Comparison of ENCODE assay signal across 22 cellular contexts in the genomic region with DNA sequence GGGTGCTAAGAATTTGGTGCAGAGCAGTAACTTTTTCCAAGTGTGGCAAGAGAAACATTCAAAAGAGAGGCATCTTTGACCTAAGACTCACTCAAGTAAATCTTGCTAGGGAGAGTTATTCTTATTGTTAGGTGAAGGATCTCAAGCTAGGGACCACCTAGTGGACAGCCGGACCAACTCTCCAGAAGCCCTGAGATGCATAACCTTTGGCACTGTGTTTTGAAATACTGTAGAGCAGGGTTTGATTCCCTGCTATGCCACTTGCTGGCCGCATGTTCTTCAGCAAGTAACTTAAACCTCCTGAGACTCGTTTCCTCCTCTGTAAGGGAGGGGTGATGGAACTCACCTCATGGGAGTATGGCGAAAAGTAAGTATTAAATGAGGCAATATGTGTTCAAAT.
DNase-seq lines count a peak whose midpoint lies in the region; ATAC-seq and TF ChIP-seq lines count a peak whose summit lies in the region.
"Had no signal": no experiment of that assay in that cellular context is flagged by ENCODE, and none has a peak within 500 bp of the region (broad histone marks: within the 10 kb centered on the region; RNA-seq: fewer than 3 reads in every experiment).

No MANE protein-coding gene starts in this region.

- no peak overlapping the region for H3K4ac ChIP-seq in H9 (ENCODE audit: low read depth, low read length)

- TF ChIP-seq POLR2A in suprapubic skin (IDR thresholded peaks at IDR 0.05): no peak

- no peak overlapping the region for H2AFZ ChIP-seq in H9 (ENCODE audit: low read length)

- no CpG with 5 or more reads among the region's 4 CpGs for WGBS in H9 (ENCODE audit: extremely low coverage, insufficient read length, low lambda C conversion rate)
- 84% methylated on average over 4 of the region's 4 CpGs for WGBS in suprapubic skin

- no peaks in the 10 kb centered on the region; the same call in 1 of the 2 replicates for H3K27me3 Mint-ChIP-seq in H9 (ENCODE audit: low read depth)
- peaks cover 21% of the 10 kb centered on the region for H3K27me3 Mint-ChIP-seq in progenitor cell of endocrine pancreas

- H4K5ac ChIP-seq in H9 (ENCODE audit: insufficient read length, low read depth, low read length): no peak overlapping the region

- H3K27ac ChIP-seq in H9 (ENCODE audit: insufficient read length, low read depth, low read length): no peak overlapping the region
- no peak overlapping the region for H3K27ac ChIP-seq in suprapubic skin
- no peak overlapping the region for H3K27ac ChIP-seq in lower lobe of right lung
- H3K27ac ChIP-seq: KMS-11, RWPE1 had no signal

- H3K4me3 Mint-ChIP-seq in H9 (no peak overlapping the region), progenitor cell of endocrine pancreas (ENCODE audit: low read depth) (no peak overlapping the region)
- H3K4me3 Mint-ChIP-seq: CD14-positive monocyte; T-helper 1 cell treated with Interleukin-12 subunit alpha and Interleukin-12 subunit beta and Interleukin-4 antibody, amounts not matched to agents 30 μg/mL and 1 μg/mL, for 36 hours had no signal

- peaks cover 4 to 5% of the 10 kb centered on the region in 2 experiments; a peak in 3 of 4 replicates for H3K4me1 Mint-ChIP-seq in H9
- H3K4me1 Mint-ChIP-seq in progenitor cell of endocrine pancreas (ENCODE audit: low read depth): peaks cover 17% of the 10 kb centered on the region
- H3K4me1 Mint-ChIP-seq: CD14-positive monocyte had no signal

- no peaks in the 10 kb centered on the region for H3K9me3 Mint-ChIP-seq in H9
- no peaks in the 10 kb centered on the region for H3K9me3 Mint-ChIP-seq in progenitor cell of endocrine pancreas (ENCODE audit: low read depth)
- H3K9me3 Mint-ChIP-seq: T-helper 1 cell treated with Interleukin-12 subunit alpha and Interleukin-12 subunit beta and Interleukin-4 antibody, amounts not matched to agents 30 μg/mL and 1 μg/mL, for 36 hours had no signal

- TF ChIP-seq CTCF in H9 (conservative IDR thresholded peaks at IDR 0.05): peak; percentile 35; the same call in 1 of the 3 replicates
- peak; percentile 0 for TF ChIP-seq CTCF in fibroblast of pulmonary artery (IDR thresholded peaks at IDR 0.05; ENCODE audit: low read length, missing control alignments)
- TF ChIP-seq CTCF in suprapubic skin (IDR thresholded peaks at IDR 0.05): no peak
- no peak for TF ChIP-seq CTCF in progenitor cell of endocrine pancreas (IDR thresholded peaks at IDR 0.05; ENCODE audit: unreplicated experiment)
- TF ChIP-seq CTCF in lower lobe of right lung (IDR thresholded peaks at IDR 0.05): no peak

- H3K79me1 ChIP-seq in H9 (ENCODE audit: insufficient read depth, low read depth, low read length, poor library complexity, severe bottlenecking): no peaks in the 10 kb centered on the region

- H3K4me2 ChIP-seq in H9 (ENCODE audit: insufficient read depth, insufficient read length, low read length): no peak overlapping the region
- H3K4me2 ChIP-seq: KMS-11 had no signal

- H2BK120ac ChIP-seq in H9 (ENCODE audit: low read depth, low read length, poor library complexity, severe bottlenecking): no peak overlapping the region

- H3K9me3 ChIP-seq in H9 (ENCODE audit: control insufficient read depth, low read depth, low read length): no peaks in the 10 kb centered on the region
- no peaks in the 10 kb centered on the region for H3K9me3 ChIP-seq in suprapubic skin
- no peaks in the 10 kb centered on the region for H3K9me3 ChIP-seq in lower lobe of right lung

- no peak overlapping the region for H2BK20ac ChIP-seq in H9 (ENCODE audit: low read depth, low read length, poor library complexity, severe bottlenecking)

- no peak overlapping the region for H4K8ac ChIP-seq in H9 (replicated peaks; ENCODE audit: insufficient read length, low read depth, low read length)

- no peaks in the 10 kb centered on the region for H3K79me2 ChIP-seq in H9 (ENCODE audit: insufficient read depth, low read length)

- H3K56ac ChIP-seq in H9 (ENCODE audit: insufficient read length, low read depth, low read length): no peak overlapping the region

- no peak overlapping the region for H3K27ac Mint-ChIP-seq in H9
- no peak overlapping the region for H3K27ac Mint-ChIP-seq in progenitor cell of endocrine pancreas
- H3K27ac Mint-ChIP-seq: CD14-positive monocyte; T-helper 1 cell treated with Interleukin-12 subunit alpha and Interleukin-12 subunit beta and Interleukin-4 antibody, amounts not matched to agents 30 μg/mL and 1 μg/mL, for 36 hours had no signal

- H3K36me3 Mint-ChIP-seq in H9 (ENCODE audit: insufficient read depth in 1 of 3, low read depth in 3 of 3): no peaks in the 10 kb centered on the region; a peak in 1 of 7 replicates
- H3K36me3 Mint-ChIP-seq in progenitor cell of endocrine pancreas (ENCODE audit: insufficient read depth): no peaks in the 10 kb centered on the region
- H3K36me3 Mint-ChIP-seq: CD14-positive monocyte had no signal

- H3K4me1 ChIP-seq in H9 (ENCODE audit: insufficient read depth, low read length): no peaks in the 10 kb centered on the region
- H3K4me1 ChIP-seq in suprapubic skin: no peaks in the 10 kb centered on the region
- H3K4me1 ChIP-seq in lower lobe of right lung: no peaks in the 10 kb centered on the region

- no peak overlapping the region for H4K91ac ChIP-seq in H9 (ENCODE audit: insufficient read length, low read depth, low read length)

- no peak overlapping the region for H3K14ac ChIP-seq in H9 (ENCODE audit: insufficient read depth, low read length)

- H3K9ac ChIP-seq in H9 (ENCODE audit: extremely low read depth, insufficient read length, low read length): no peak overlapping the region
- H3K9ac ChIP-seq: KMS-11 had no signal

- no peak for ATAC-seq in lower lobe of right lung

- H3K27me3 ChIP-seq in H9 (ENCODE audit: insufficient read depth, low read length) (no peaks in the 10 kb centered on the region), suprapubic skin (no peaks in the 10 kb centered on the region), lower lobe of right lung (ENCODE audit: low read depth) (no peaks in the 10 kb centered on the region)

- intact Hi-C loops in lower lobe of right lung (cut with DNase I): no loop called here

- H3K18ac ChIP-seq in H9 (ENCODE audit: insufficient read length, low read depth, low read length): no peak overlapping the region

- H2AK5ac ChIP-seq in H9 (ENCODE audit: insufficient read length, low read length): no peak overlapping the region

- H3K4me3 ChIP-seq in fibroblast of pulmonary artery (replicated peaks; ENCODE audit: low read depth, low read length) (no peak overlapping the region), suprapubic skin (no peak overlapping the region), lower lobe of right lung (no peak overlapping the region)

- no peak overlapping the region for H3T11ph ChIP-seq in H9 (ENCODE audit: low read length)

- no peak overlapping the region for H3K23ac ChIP-seq in H9 (ENCODE audit: insufficient read length, low read depth, low read length)

- DNase-seq in ELR (ENCODE audit: low read depth) (peak; percentile 6), H9 (no peak), SK-MEL-5 (ENCODE audit: low read depth, low spot score) (peak; percentile 1), fibroblast of pulmonary artery (ENCODE audit: low read depth) (no peak), suprapubic skin (ENCODE audit: low spot score in 2 of 2) (no peak), progenitor cell of endocrine pancreas (ENCODE audit: low spot score, unreplicated experiment) (no peak), NOMO-1 treated with dmso at 0.1 percent for 144 hours (lab: John Stamatoyannopoulos, UW; ENCODE audit: unreplicated experiment) (no peak), lower lobe of right lung (no peak)
- DNase-seq: ACHN, AML-193, GDM1, HCEC 1CT, NCI-H1092, NCI-H146, NCI-H2029 treated with DMSO at 0.1 percent for 48 hours, NCI-H510A, NCI-H774, SIG-M5 had no signal

- no peak overlapping the region for H2BK15ac ChIP-seq in H9 (ENCODE audit: low read depth, low read length)

- no peaks in the 10 kb centered on the region for H3K23me2 ChIP-seq in H9 (ENCODE audit: insufficient read length, low read depth, low read length, poor library complexity, severe bottlenecking)

- in situ Hi-C loops in SK-MEL-5 (cut with HindIII; ENCODE audit: low pct_unique_long_range_greater_than_20kb, low sequenced_read_pairs): no loop called here

- H2BK5ac ChIP-seq in H9 (ENCODE audit: insufficient read length, low read length): no peak overlapping the region

- H3K36me3 ChIP-seq in suprapubic skin (no peaks in the 10 kb centered on the region), lower lobe of right lung (no peaks in the 10 kb centered on the region)

- no peaks in the 10 kb centered on the region for H4K20me1 ChIP-seq in H9 (ENCODE audit: control insufficient read depth, insufficient read depth, insufficient read length)

- TF ChIP-seq EP300 in suprapubic skin (IDR thresholded peaks at IDR 0.05): no peak

- H2BK12ac ChIP-seq in H9 (ENCODE audit: insufficient read length, low read depth, low read length): no peak overlapping the region

Comparison
In these comparisons a context has a peak if more than half of its experiments do, and no peak if none do; other contexts are left out.
1. DNase-seq: peak in ELR (single experiment) and SK-MEL-5 (single experiment); none in H9 (single experiment), fibroblast of pulmonary artery (single experiment), suprapubic skin (0 of 2), progenitor cell of endocrine pancreas (single experiment), NOMO-1 treated with dmso at 0.1 percent for 144 hours (single experiment) and lower lobe of right lung (single experiment).
2. CTCF ChIP-seq: peak in H9 (single experiment) and fibroblast of pulmonary artery (single experiment); none in suprapubic skin (0 of 2), progenitor cell of endocrine pancreas (single experiment) and lower lobe of right lung (single experiment).